9 cellular contexts compared by ENCODE assay signal in the genomic region with DNA sequence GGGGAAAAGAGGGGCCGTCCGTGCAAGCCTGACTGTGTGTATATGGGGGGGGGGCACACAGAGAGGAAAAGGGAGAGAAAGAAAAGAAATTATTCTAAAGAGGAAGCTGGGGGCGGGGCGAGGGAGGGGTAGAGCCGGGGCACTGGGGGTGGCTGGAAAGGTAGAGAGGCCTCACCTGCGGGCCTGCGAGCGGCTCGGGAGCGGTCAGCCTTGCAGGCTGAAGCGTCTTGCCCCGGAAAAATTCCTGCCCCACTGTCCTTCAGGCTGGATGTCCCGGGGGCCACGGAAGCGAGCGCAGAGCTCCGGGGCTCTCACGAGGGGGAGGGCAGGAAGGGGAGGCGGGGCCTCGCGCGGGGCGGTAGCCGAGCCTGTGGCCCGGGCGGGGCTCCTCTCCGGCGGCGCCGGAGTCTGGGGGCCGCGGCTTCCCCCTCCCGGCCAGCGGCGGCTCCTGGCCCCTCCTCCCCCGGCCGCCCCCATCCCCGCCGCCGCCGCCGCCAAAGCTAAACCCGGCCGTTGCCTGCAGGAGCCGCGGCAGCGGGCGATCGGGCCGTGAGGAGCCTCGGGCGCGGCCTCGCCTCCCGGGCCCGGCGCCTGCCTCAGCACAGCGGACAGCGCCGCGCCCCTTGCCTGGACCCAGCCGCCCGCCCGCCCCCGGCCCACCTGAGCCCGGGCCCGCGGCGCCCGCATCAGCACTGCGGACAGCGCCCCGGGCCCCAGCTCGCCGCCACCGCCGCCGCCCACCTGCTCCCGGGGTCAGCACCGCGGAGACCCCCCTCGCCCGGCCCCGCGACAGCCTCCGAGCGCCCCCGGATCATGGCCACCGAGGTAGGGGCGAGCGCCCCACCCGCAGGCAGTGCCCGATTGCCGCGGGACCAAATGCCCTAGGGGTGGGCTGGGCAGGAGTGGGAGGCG. TPM values are rescaled to one million over a fixed set of nuclear protein-coding genes. Genes with fewer than 3 reads are reported as not detected.
DNase-seq lines count a peak whose midpoint lies in the region; ATAC-seq and TF ChIP-seq lines count a peak whose summit lies in the region.
"Had no signal": no experiment of that assay in that cellular context is flagged by ENCODE, and none has a peak within 500 bp of the region (broad histone marks: within the 10 kb centered on the region; RNA-seq: fewer than 3 reads in every experiment).

A gene (plus strand): TSS at position 353 of the 912 bp plus-strand sequence. CDS start 461 bp downstream, at position 814.

- peak within 1 kb of the TSS; percentile 65 to 91 (median 86) for H3K4me3 Mint-ChIP-seq in IgD-negative memory B cell

- ATAC-seq in left lobe of liver (peak; percentile 83), GM18520 (IDR thresholded peaks at IDR 0.05; ENCODE audit: unreplicated experiment) (no peak)

- no peaks in the 10 kb centered on the region for H3K9me3 ChIP-seq in WERI-Rb-1 (ENCODE audit: severe bottlenecking)

- H3K36me3 Mint-ChIP-seq in IgD-negative memory B cell, result no peaks in the 10 kb centered on the region

- peak within 1 kb of the TSS; percentile 24; the same call in 1 of the 2 replicates for H3K27ac ChIP-seq in WERI-Rb-1
- H3K27ac ChIP-seq: 22Rv1 had no signal

- DNase-seq in DMS 273 (lab: John Stamatoyannopoulos, UW; ENCODE audit: unreplicated experiment) (peak; percentile 59), DMS 273 treated with DMSO at 0.1 percent for 48 hours (lab: John Stamatoyannopoulos, UW) (no peak), WERI-Rb-1 (peak; percentile 64), cardiac fibroblast (ENCODE audit: low read depth in 2 of 2) (peak in 1 of 2 donors; percentile 26), left lobe of liver (ENCODE audit: low spot score) (no peak)
- peak in 2 of 3 experiments; percentile 27 to 55 for DNase-seq in stimulated activated CD4-positive, alpha-beta T cell treated with anti-CD3 and anti-CD28 coated beads, TNF-alpha, amount 100 ng/mL, for 24 hours (ENCODE audit: low read depth in 3 of 3)

- H3K27me3 ChIP-seq in WERI-Rb-1 (ENCODE audit: insufficient read depth, low read depth, severe bottlenecking), result peaks cover 4% of the 10 kb centered on the region

- peaks cover 23% of the 10 kb centered on the region for H3K27me3 Mint-ChIP-seq in IgD-negative memory B cell

- peak within 1 kb of the TSS in 2 of 3 donors; percentile 46 to 57 for H3K27ac Mint-ChIP-seq in IgD-negative memory B cell

- H3K36me3 ChIP-seq in WERI-Rb-1, result no peaks in the 10 kb centered on the region

- H3K4me1 Mint-ChIP-seq in IgD-negative memory B cell, result peaks cover 0 to 15% (median 6%) of the 10 kb centered on the region in 3 donors

- H3K4me3 ChIP-seq in WERI-Rb-1 (ENCODE audit: low read depth, low read length) (peak within 1 kb of the TSS; percentile 63), cardiac fibroblast (replicated peaks in 1 of 2; ENCODE audit: low read depth in 2 of 2, low read length in 2 of 2) (peak within 1 kb of the TSS; percentile 31 to 38)

- no peak for TF ChIP-seq CTCF in WERI-Rb-1 (IDR thresholded peaks at IDR 0.05; ENCODE audit: low read depth, low read length)
- no peak for TF ChIP-seq CTCF in cardiac fibroblast (IDR thresholded peaks at IDR 0.05; ENCODE audit: low read depth, low read length)

- H3K9me3 Mint-ChIP-seq in IgD-negative memory B cell, result no peaks in the 10 kb centered on the region

RNA-seq across cellular contexts. Expression of the gene that starts here (rescaled TPM):
- polyA plus RNA-seq in IgD-negative memory B cell, result not detected
- 0.53 TPM for total RNA-seq in left lobe of liver

Comparison
In these comparisons a context has a peak if more than half of its experiments do, and no peak if none do; other contexts are left out.
1. DNase-seq: peak in DMS 273 (single experiment), WERI-Rb-1 (single experiment) and stimulated activated CD4-positive, alpha-beta T cell treated with anti-CD3 and anti-CD28 coated beads, TNF-alpha, amount 100 ng/mL, for 24 hours (2 of 3); none in DMS 273 treated with DMSO at 0.1 percent for 48 hours (single experiment) and left lobe of liver (single experiment).
2. Peak in ATAC-seq in left lobe of liver; RNA of the gene not detected or under 1 TPM.